1 cellular context compared by ENCODE assay signal in the genomic region with DNA sequence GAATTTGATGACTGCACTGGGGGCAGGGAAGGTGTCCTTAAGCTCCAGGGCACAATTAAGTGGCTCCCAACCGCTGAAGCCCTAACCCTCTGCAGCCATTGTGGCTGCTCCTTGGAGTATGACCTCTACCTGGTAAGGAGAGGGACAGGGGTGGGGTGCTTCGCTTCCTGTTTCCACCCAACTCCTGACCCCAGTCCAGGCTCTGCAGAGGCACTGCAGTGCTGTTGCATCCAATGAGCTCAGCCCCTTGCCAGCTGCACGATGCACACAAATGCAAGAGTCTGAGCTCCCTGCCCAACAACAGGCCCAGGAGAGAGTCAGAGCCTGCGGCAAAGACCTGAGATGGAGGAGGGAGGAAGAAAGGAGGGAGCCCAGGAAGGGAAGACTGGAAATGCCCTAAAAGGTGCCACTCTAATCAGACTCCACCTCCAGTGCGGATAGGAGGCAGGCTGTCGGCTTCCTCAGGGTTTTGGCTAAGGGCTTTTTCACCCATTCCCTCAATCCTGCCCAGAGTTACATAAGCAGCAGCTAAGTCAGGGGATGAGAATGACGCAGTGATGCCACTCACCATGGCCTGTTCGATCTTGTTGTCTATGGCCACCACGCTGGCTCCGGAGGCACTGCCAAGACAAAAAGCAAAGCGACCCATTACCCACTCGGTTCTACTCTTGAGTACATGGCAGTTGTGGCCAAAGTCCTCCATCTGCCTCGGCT.
TF ChIP-seq lines count a peak whose summit lies in the region.

No MANE protein-coding gene starts in this region.

TF ChIP-seq in H1, 55 proteins besides CTCF, POLR2A, EP300 and RAD21 (continued from another document):
- no peak for TF ChIP-seq CHD1 (IDR thresholded peaks at IDR 0.05; ENCODE audit: low read depth, low read length)
- TF ChIP-seq, protein P1, sequence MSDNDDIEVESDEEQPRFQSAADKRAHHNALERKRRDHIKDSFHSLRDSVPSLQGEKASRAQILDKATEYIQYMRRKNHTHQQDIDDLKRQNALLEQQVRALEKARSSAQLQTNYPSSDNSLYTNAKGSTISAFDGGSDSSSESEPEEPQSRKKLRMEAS (IDR thresholded peaks at IDR 0.05) = no peak
- TF ChIP-seq SIN3A (conservative IDR thresholded peaks at IDR 0.05 in 1 of 2, IDR thresholded peaks at IDR 0.05 in 1 of 2; ENCODE audit: low read depth in 1 of 2, low read length in 2 of 2) = no peak
- no peak for TF ChIP-seq JUN (IDR thresholded peaks at IDR 0.05; ENCODE audit: low read depth, low read length)
- TF ChIP-seq ASH2L (IDR thresholded peaks at IDR 0.05; ENCODE audit: low read length) = no peak
- TF ChIP-seq, protein P2, sequence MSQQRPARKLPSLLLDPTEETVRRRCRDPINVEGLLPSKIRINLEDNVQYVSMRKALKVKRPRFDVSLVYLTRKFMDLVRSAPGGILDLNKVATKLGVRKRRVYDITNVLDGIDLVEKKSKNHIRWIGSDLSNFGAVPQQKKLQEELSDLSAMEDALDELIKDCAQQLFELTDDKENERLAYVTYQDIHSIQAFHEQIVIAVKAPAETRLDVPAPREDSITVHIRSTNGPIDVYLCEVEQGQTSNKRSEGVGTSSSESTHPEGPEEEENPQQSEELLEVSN (IDR thresholded peaks at IDR 0.05) = no peak
- no peak for TF ChIP-seq FOSL1 (IDR thresholded peaks at IDR 0.05; ENCODE audit: insufficient read depth, low read depth, low read length)
- TF ChIP-seq, protein P3, sequence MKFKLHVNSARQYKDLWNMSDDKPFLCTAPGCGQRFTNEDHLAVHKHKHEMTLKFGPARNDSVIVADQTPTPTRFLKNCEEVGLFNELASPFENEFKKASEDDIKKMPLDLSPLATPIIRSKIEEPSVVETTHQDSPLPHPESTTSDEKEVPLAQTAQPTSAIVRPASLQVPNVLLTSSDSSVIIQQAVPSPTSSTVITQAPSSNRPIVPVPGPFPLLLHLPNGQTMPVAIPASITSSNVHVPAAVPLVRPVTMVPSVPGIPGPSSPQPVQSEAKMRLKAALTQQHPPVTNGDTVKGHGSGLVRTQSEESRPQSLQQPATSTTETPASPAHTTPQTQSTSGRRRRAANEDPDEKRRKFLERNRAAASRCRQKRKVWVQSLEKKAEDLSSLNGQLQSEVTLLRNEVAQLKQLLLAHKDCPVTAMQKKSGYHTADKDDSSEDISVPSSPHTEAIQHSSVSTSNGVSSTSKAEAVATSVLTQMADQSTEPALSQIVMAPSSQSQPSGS (IDR thresholded peaks at IDR 0.05; ENCODE audit: low read length) = no peak
- TF ChIP-seq ZNF274 (IDR thresholded peaks at IDR 0.05; ENCODE audit: borderline replicate concordance, extremely low read depth, low read length) = no peak
- no peak for TF ChIP-seq POU5F1 (IDR thresholded peaks at IDR 0.05; ENCODE audit: low read depth, low read length)
- TF ChIP-seq SRF (IDR thresholded peaks at IDR 0.05; ENCODE audit: low read depth, low read length) = no peak
